ENCODE assay signal across 1 cellular context in the genomic region with DNA sequence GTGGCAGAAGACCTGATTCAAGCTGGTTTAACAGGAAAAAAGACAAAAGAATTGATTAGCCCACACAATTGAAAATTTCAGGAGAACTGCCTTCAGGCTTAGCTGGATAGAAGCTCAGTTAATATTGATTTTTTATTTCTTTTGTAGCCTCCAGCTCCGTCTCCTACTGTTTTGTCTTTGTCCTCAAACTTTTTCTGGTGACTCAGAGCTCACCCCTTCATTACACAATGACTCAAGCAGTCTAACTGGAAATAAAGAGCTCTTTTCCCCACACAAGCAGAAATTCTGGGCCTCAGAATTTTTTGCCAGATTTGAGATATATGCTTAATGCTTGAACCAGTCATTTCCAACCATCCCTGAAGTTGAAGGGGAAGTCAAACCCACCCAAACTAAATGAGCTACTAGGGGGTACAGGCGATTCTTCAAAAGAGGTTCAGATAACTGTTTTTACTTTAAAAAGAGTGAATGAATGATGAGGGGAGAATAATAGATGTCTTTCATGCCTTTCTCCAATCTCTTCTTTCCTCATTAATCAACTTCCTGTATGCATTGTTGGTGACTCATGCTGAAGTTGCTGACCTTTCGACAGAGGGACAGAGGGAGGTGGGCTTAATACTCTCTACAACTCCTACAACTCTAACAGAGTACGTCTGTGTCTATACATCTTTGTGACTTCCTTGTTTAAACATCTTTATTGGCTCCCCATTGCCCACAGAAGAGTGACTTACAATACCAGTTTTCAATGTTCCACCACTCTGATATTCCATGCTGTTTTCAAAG.
TF ChIP-seq lines count a peak whose summit lies in the region.

No MANE protein-coding gene starts in this region.

TF ChIP-seq in GM23338, 12 proteins besides CTCF, POLR2A, EP300 and RAD21 (continued from another document):
- TF ChIP-seq, protein P1, sequence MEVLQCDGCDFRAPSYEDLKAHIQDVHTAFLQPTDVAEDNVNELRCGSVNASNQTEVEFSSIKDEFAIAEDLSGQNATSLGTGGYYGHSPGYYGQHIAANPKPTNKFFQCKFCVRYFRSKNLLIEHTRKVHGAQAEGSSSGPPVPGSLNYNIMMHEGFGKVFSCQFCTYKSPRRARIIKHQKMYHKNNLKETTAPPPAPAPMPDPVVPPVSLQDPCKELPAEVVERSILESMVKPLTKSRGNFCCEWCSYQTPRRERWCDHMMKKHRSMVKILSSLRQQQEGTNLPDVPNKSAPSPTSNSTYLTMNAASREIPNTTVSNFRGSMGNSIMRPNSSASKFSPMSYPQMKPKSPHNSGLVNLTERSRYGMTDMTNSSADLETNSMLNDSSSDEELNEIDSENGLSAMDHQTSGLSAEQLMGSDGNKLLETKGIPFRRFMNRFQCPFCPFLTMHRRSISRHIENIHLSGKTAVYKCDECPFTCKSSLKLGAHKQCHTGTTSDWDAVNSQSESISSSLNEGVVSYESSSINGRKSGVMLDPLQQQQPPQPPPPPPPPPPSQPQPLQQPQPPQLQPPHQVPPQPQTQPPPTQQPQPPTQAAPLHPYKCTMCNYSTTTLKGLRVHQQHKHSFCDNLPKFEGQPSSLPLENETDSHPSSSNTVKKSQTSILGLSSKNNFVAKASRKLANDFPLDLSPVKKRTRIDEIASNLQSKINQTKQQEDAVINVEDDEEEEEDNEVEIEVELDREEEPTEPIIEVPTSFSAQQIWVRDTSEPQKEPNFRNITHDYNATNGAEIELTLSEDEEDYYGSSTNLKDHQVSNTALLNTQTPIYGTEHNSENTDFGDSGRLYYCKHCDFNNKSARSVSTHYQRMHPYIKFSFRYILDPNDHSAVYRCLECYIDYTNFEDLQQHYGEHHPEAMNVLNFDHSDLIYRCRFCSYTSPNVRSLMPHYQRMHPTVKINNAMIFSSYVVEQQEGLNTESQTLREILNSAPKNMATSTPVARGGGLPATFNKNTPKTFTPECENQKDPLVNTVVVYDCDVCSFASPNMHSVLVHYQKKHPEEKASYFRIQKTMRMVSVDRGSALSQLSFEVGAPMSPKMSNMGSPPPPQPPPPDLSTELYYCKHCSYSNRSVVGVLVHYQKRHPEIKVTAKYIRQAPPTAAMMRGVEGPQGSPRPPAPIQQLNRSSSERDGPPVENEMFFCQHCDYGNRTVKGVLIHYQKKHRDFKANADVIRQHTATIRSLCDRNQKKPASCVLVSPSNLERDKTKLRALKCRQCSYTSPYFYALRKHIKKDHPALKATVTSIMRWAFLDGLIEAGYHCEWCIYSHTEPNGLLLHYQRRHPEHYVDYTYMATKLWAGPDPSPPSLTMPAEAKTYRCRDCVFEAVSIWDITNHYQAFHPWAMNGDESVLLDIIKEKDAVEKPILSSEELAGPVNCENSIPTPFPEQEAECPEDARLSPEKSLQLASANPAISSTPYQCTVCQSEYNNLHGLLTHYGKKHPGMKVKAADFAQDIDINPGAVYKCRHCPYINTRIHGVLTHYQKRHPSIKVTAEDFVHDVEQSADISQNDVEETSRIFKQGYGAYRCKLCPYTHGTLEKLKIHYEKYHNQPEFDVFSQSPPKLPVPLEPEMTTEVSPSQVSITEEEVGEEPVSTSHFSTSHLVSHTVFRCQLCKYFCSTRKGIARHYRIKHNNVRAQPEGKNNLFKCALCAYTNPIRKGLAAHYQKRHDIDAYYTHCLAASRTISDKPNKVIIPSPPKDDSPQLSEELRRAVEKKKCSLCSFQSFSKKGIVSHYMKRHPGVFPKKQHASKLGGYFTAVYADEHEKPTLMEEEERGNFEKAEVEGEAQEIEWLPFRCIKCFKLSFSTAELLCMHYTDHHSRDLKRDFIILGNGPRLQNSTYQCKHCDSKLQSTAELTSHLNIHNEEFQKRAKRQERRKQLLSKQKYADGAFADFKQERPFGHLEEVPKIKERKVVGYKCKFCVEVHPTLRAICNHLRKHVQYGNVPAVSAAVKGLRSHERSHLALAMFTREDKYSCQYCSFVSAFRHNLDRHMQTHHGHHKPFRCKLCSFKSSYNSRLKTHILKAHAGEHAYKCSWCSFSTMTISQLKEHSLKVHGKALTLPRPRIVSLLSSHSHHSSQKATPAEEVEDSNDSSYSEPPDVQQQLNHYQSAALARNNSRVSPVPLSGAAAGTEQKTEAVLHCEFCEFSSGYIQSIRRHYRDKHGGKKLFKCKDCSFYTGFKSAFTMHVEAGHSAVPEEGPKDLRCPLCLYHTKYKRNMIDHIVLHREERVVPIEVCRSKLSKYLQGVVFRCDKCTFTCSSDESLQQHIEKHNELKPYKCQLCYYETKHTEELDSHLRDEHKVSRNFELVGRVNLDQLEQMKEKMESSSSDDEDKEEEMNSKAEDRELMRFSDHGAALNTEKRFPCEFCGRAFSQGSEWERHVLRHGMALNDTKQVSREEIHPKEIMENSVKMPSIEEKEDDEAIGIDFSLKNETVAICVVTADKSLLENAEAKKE (CRISPR knock-in tag; IDR thresholded peaks at IDR 0.05): no peak
- TF ChIP-seq POLR2AphosphoS5 (IDR thresholded peaks at IDR 0.05; ENCODE audit: low read depth): no peak
- no peak for TF ChIP-seq ETS1 (IDR thresholded peaks at IDR 0.05)
- TF ChIP-seq EZH2phosphoT487 (IDR thresholded peaks at IDR 0.05; ENCODE audit: unreplicated experiment): no peak
- TF ChIP-seq ZNF114 (CRISPR knock-in tag; IDR thresholded peaks at IDR 0.05): no peak
